1 cellular context compared by ENCODE assay signal in the genomic region with DNA sequence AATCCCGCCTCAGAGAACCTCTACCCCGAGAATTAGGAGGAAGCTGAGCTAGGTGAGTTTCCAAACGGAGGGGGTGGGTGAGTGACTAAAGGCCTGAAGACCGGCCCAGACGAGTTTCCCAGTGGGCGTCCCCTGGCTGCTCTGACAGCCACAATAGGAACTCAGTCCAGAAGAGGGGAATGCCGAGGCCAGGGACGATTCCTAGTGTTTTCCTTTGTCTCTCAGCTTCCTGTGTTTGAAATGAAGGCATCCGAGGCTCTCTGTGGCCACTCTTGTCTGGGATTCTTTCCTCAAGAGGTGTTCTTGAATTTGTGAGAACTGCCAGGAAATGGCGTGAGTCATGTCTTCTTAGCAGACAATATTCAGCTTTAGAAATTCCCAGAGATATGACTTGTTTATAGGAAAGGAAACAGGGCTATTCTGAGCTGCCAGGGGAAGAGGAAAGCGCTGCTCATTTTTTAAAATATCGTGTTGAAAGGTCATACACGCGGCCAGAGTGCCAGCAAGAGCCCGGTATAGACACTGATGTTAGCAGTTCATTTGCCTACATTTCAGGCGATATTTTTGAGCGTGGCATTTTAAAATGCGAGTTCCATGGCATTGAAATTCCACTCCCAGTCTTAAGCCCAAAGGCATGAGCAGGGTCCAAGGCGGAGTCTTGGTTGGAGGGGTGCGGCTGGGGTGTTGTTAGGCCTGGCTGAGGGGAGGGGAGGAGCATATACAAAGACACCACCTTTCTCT.
TF ChIP-seq lines count a peak whose summit lies in the region.

No MANE protein-coding gene starts in this region.

TF ChIP-seq in GM12878, 131 proteins besides CTCF, POLR2A, EP300 and RAD21 (continued from another document and continues in another):
- TF ChIP-seq IRF4 (IDR thresholded peaks at IDR 0.05; ENCODE audit: low read depth, low read length) (no peak), GABPA (IDR thresholded peaks at IDR 0.05; ENCODE audit: low read depth) (0 out of 2 replicates have a peak, but pooled peaks have one; percentile 8), HDAC6 (IDR thresholded peaks at IDR 0.05; ENCODE audit: unreplicated experiment) (no peak), NBN (IDR thresholded peaks at IDR 0.05) (no peak), ZNF207 (IDR thresholded peaks at IDR 0.05; ENCODE audit: borderline replicate concordance) (no peak), NFXL1 (IDR thresholded peaks at IDR 0.05; ENCODE audit: borderline replicate concordance) (no peak), PAX8 (IDR thresholded peaks at IDR 0.05) (no peak), KDM1A (IDR thresholded peaks at IDR 0.05; ENCODE audit: borderline replicate concordance) (no peak), TBL1XR1 (IDR thresholded peaks at IDR 0.05; ENCODE audit: low read depth, low read length) (0 out of 2 replicates have a peak, but pooled peaks have one; percentile 28), CHD1 (IDR thresholded peaks at IDR 0.05; ENCODE audit: low read depth, low read length) (no peak), YBX1 (IDR thresholded peaks at IDR 0.05) (no peak), RELA (IDR thresholded peaks at IDR 0.05; ENCODE audit: borderline replicate concordance, partially characterized antibody) (peak; percentile 32), ZNF384 (IDR thresholded peaks at IDR 0.05; ENCODE audit: borderline replicate concordance, low read depth, low read length) (no peak), NR2C1 (IDR thresholded peaks at IDR 0.05) (no peak), KAT2A (conservative IDR thresholded peaks at IDR 0.05; ENCODE audit: control insufficient read depth, low read depth, low read length) (no peak), POU2F2 (IDR thresholded peaks at IDR 0.05; ENCODE audit: borderline replicate concordance, low read depth, low read length) (no peak), SMAD1 (IDR thresholded peaks at IDR 0.05; ENCODE audit: low read depth, partially characterized antibody) (no peak), ZSCAN29 (IDR thresholded peaks at IDR 0.05) (no peak), MYC (IDR thresholded peaks at IDR 0.05; ENCODE audit: insufficient read depth, insufficient read length, insufficient replicate concordance, low read length, severe bottlenecking) (no peak), FOS (IDR thresholded peaks at IDR 0.05; ENCODE audit: borderline replicate concordance, extremely low read depth, insufficient read length) (no peak), CBX3 (IDR thresholded peaks at IDR 0.05; ENCODE audit: borderline replicate concordance, low read depth) (no peak), SREBF1 (IDR thresholded peaks at IDR 0.05; ENCODE audit: low read length) (no peak), CBX5 (IDR thresholded peaks at IDR 0.05; ENCODE audit: low read depth) (no peak), BMI1 (IDR thresholded peaks at IDR 0.05; ENCODE audit: borderline replicate concordance) (no peak), GATAD2B (conservative IDR thresholded peaks at IDR 0.05; ENCODE audit: low read depth) (no peak), HDGF (IDR thresholded peaks at IDR 0.05) (no peak), MYB (IDR thresholded peaks at IDR 0.05; ENCODE audit: borderline replicate concordance, low read depth, low read length) (no peak), ZNF274 (IDR thresholded peaks at IDR 0.05; ENCODE audit: insufficient read depth, insufficient read length) (no peak), NFIC (IDR thresholded peaks at IDR 0.05; ENCODE audit: low read depth, low read length) (no peak; the same call in 1 of the 2 replicates), SREBF2 (IDR thresholded peaks at IDR 0.05; ENCODE audit: low read length) (no peak), STAT3 (IDR thresholded peaks at IDR 0.05; ENCODE audit: low read depth, low read length) (0 out of 2 replicates have a peak, but pooled peaks have one; percentile 22), RB1 (IDR thresholded peaks at IDR 0.05; ENCODE audit: borderline replicate concordance) (no peak), YY1 (IDR thresholded peaks at IDR 0.05; ENCODE audit: low read depth, low read length) (0 out of 2 replicates have a peak, but pooled peaks have one; percentile 39), ASH2L (IDR thresholded peaks at IDR 0.05; ENCODE audit: borderline replicate concordance, low read depth) (no peak), SUZ12 (IDR thresholded peaks at IDR 0.05; ENCODE audit: unreplicated experiment) (no peak), ESRRA (IDR thresholded peaks at IDR 0.05; ENCODE audit: low read length) (no peak), IKZF1 (conservative IDR thresholded peaks at IDR 0.05) (peak; percentile 91)
- TF ChIP-seq, protein P1, sequence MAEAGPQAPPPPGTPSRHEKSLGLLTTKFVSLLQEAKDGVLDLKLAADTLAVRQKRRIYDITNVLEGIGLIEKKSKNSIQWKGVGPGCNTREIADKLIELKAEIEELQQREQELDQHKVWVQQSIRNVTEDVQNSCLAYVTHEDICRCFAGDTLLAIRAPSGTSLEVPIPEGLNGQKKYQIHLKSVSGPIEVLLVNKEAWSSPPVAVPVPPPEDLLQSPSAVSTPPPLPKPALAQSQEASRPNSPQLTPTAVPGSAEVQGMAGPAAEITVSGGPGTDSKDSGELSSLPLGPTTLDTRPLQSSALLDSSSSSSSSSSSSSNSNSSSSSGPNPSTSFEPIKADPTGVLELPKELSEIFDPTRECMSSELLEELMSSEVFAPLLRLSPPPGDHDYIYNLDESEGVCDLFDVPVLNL (IDR thresholded peaks at IDR 0.05; ENCODE audit: low read depth, low read length): no peak
- TF ChIP-seq, protein P2, sequence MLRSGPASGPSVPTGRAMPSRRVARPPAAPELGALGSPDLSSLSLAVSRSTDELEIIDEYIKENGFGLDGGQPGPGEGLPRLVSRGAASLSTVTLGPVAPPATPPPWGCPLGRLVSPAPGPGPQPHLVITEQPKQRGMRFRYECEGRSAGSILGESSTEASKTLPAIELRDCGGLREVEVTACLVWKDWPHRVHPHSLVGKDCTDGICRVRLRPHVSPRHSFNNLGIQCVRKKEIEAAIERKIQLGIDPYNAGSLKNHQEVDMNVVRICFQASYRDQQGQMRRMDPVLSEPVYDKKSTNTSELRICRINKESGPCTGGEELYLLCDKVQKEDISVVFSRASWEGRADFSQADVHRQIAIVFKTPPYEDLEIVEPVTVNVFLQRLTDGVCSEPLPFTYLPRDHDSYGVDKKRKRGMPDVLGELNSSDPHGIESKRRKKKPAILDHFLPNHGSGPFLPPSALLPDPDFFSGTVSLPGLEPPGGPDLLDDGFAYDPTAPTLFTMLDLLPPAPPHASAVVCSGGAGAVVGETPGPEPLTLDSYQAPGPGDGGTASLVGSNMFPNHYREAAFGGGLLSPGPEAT (IDR thresholded peaks at IDR 0.05; ENCODE audit: low read depth): peak; percentile 91
- TF ChIP-seq, protein P3, sequence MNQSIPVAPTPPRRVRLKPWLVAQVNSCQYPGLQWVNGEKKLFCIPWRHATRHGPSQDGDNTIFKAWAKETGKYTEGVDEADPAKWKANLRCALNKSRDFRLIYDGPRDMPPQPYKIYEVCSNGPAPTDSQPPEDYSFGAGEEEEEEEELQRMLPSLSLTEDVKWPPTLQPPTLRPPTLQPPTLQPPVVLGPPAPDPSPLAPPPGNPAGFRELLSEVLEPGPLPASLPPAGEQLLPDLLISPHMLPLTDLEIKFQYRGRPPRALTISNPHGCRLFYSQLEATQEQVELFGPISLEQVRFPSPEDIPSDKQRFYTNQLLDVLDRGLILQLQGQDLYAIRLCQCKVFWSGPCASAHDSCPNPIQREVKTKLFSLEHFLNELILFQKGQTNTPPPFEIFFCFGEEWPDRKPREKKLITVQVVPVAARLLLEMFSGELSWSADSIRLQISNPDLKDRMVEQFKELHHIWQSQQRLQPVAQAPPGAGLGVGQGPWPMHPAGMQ (IDR thresholded peaks at IDR 0.05; ENCODE audit: borderline replicate concordance): no peak
- TF ChIP-seq, protein P4, sequence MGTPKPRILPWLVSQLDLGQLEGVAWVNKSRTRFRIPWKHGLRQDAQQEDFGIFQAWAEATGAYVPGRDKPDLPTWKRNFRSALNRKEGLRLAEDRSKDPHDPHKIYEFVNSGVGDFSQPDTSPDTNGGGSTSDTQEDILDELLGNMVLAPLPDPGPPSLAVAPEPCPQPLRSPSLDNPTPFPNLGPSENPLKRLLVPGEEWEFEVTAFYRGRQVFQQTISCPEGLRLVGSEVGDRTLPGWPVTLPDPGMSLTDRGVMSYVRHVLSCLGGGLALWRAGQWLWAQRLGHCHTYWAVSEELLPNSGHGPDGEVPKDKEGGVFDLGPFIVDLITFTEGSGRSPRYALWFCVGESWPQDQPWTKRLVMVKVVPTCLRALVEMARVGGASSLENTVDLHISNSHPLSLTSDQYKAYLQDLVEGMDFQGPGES (IDR thresholded peaks at IDR 0.05): no peak
- TF ChIP-seq, protein P5, sequence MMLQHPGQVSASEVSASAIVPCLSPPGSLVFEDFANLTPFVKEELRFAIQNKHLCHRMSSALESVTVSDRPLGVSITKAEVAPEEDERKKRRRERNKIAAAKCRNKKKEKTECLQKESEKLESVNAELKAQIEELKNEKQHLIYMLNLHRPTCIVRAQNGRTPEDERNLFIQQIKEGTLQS (IDR thresholded peaks at IDR 0.05; ENCODE audit: borderline replicate concordance, extremely low read depth, low read depth, low read length): no peak
- TF ChIP-seq, protein P6, sequence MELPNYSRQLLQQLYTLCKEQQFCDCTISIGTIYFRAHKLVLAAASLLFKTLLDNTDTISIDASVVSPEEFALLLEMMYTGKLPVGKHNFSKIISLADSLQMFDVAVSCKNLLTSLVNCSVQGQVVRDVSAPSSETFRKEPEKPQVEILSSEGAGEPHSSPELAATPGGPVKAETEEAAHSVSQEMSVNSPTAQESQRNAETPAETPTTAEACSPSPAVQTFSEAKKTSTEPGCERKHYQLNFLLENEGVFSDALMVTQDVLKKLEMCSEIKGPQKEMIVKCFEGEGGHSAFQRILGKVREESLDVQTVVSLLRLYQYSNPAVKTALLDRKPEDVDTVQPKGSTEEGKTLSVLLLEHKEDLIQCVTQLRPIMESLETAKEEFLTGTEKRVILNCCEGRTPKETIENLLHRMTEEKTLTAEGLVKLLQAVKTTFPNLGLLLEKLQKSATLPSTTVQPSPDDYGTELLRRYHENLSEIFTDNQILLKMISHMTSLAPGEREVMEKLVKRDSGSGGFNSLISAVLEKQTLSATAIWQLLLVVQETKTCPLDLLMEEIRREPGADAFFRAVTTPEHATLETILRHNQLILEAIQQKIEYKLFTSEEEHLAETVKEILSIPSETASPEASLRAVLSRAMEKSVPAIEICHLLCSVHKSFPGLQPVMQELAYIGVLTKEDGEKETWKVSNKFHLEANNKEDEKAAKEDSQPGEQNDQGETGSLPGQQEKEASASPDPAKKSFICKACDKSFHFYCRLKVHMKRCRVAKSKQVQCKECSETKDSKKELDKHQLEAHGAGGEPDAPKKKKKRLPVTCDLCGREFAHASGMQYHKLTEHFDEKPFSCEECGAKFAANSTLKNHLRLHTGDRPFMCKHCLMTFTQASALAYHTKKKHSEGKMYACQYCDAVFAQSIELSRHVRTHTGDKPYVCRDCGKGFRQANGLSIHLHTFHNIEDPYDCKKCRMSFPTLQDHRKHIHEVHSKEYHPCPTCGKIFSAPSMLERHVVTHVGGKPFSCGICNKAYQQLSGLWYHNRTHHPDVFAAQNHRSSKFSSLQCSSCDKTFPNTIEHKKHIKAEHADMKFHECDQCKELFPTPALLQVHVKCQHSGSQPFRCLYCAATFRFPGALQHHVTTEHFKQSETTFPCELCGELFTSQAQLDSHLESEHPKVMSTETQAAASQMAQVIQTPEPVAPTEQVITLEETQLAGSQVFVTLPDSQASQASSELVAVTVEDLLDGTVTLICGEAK (IDR thresholded peaks at IDR 0.05; ENCODE audit: borderline replicate concordance): no peak
- TF ChIP-seq, protein P7, sequence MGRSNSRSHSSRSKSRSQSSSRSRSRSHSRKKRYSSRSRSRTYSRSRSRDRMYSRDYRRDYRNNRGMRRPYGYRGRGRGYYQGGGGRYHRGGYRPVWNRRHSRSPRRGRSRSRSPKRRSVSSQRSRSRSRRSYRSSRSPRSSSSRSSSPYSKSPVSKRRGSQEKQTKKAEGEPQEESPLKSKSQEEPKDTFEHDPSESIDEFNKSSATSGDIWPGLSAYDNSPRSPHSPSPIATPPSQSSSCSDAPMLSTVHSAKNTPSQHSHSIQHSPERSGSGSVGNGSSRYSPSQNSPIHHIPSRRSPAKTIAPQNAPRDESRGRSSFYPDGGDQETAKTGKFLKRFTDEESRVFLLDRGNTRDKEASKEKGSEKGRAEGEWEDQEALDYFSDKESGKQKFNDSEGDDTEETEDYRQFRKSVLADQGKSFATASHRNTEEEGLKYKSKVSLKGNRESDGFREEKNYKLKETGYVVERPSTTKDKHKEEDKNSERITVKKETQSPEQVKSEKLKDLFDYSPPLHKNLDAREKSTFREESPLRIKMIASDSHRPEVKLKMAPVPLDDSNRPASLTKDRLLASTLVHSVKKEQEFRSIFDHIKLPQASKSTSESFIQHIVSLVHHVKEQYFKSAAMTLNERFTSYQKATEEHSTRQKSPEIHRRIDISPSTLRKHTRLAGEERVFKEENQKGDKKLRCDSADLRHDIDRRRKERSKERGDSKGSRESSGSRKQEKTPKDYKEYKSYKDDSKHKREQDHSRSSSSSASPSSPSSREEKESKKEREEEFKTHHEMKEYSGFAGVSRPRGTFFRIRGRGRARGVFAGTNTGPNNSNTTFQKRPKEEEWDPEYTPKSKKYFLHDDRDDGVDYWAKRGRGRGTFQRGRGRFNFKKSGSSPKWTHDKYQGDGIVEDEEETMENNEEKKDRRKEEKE (IDR thresholded peaks at IDR 0.05): no peak
- TF ChIP-seq, protein P8, sequence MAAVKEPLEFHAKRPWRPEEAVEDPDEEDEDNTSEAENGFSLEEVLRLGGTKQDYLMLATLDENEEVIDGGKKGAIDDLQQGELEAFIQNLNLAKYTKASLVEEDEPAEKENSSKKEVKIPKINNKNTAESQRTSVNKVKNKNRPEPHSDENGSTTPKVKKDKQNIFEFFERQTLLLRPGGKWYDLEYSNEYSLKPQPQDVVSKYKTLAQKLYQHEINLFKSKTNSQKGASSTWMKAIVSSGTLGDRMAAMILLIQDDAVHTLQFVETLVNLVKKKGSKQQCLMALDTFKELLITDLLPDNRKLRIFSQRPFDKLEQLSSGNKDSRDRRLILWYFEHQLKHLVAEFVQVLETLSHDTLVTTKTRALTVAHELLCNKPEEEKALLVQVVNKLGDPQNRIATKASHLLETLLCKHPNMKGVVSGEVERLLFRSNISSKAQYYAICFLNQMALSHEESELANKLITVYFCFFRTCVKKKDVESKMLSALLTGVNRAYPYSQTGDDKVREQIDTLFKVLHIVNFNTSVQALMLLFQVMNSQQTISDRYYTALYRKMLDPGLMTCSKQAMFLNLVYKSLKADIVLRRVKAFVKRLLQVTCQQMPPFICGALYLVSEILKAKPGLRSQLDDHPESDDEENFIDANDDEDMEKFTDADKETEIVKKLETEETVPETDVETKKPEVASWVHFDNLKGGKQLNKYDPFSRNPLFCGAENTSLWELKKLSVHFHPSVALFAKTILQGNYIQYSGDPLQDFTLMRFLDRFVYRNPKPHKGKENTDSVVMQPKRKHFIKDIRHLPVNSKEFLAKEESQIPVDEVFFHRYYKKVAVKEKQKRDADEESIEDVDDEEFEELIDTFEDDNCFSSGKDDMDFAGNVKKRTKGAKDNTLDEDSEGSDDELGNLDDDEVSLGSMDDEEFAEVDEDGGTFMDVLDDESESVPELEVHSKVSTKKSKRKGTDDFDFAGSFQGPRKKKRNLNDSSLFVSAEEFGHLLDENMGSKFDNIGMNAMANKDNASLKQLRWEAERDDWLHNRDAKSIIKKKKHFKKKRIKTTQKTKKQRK (IDR thresholded peaks at IDR 0.05; ENCODE audit: low read depth, low read length): no peak
